In genomic region chr2:119759451-119760236, GRCh38 we compare ENCODE assay signal across 8 cellular contexts. TPM values are rescaled to one million over a fixed set of nuclear protein-coding genes. Genes with fewer than 3 reads are reported as not detected.
DNase-seq lines count a peak whose midpoint lies in the region; ATAC-seq and TF ChIP-seq lines count a peak whose summit lies in the region.

A gene with protein sequence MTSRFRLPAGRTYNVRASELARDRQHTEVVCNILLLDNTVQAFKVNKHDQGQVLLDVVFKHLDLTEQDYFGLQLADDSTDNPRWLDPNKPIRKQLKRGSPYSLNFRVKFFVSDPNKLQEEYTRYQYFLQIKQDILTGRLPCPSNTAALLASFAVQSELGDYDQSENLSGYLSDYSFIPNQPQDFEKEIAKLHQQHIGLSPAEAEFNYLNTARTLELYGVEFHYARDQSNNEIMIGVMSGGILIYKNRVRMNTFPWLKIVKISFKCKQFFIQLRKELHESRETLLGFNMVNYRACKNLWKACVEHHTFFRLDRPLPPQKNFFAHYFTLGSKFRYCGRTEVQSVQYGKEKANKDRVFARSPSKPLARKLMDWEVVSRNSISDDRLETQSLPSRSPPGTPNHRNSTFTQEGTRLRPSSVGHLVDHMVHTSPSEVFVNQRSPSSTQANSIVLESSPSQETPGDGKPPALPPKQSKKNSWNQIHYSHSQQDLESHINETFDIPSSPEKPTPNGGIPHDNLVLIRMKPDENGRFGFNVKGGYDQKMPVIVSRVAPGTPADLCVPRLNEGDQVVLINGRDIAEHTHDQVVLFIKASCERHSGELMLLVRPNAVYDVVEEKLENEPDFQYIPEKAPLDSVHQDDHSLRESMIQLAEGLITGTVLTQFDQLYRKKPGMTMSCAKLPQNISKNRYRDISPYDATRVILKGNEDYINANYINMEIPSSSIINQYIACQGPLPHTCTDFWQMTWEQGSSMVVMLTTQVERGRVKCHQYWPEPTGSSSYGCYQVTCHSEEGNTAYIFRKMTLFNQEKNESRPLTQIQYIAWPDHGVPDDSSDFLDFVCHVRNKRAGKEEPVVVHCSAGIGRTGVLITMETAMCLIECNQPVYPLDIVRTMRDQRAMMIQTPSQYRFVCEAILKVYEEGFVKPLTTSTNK (plus strand): TSS chr2:119759922. CDS start chr2:119809854, 49,932 bp downstream.

- H3K27ac ChIP-seq in CD8-positive, alpha-beta memory T cell (ENCODE audit: low read depth, low read length), result peak within 1 kb of the TSS; percentile 88
- H3K27ac ChIP-seq in lower lobe of right lung, result peak within 1 kb of the TSS; percentile 90

- TF ChIP-seq CTCF in lower lobe of right lung (IDR thresholded peaks at IDR 0.05), result no peak

- peak within 1 kb of the TSS; percentile 79 to 96 (median 88) for H3K27ac Mint-ChIP-seq in CD8-positive, alpha-beta memory T cell

- H3K4me1 Mint-ChIP-seq in CD8-positive, alpha-beta memory T cell, result peaks cover 40 to 62% (median 52%) of the 10 kb centered on the region in 3 donors

- H3K9me3 ChIP-seq in CD8-positive, alpha-beta memory T cell (ENCODE audit: low read length), result no peaks in the 10 kb centered on the region
- H3K9me3 ChIP-seq in lower lobe of right lung, result no peaks in the 10 kb centered on the region

- H3K27me3 Mint-ChIP-seq in CD8-positive, alpha-beta memory T cell, result peaks cover 0 to under 1% of the 10 kb centered on the region in 2 donors

- peaks cover 0 to 6% (median 0%) of the 10 kb centered on the region in 3 donors for H3K36me3 Mint-ChIP-seq in CD8-positive, alpha-beta memory T cell

- H3K4me3 Mint-ChIP-seq in CD8-positive, alpha-beta memory T cell, result peak within 1 kb of the TSS; percentile 91 to 99 (median 96)

- no peaks in the 10 kb centered on the region for H3K9me3 Mint-ChIP-seq in CD8-positive, alpha-beta memory T cell

- H3K4me3 ChIP-seq in CD8-positive, alpha-beta memory T cell (ENCODE audit: low read length), result peak within 1 kb of the TSS; percentile 86
- H3K4me3 ChIP-seq in lower lobe of right lung, result peak within 1 kb of the TSS; percentile 84

- CTCF ChIA-PET in CD8-positive, alpha-beta memory T cell (lab: Charles Lee), result interaction anchor here (0.7 to 2.7 kb wide), 4 partner anchors 9 to 418 kb away, joined by 3 to 10 read pairs (median 8); no protein-coding TSS in a partner anchor

- peaks cover 43% of the 10 kb centered on the region for H3K4me1 ChIP-seq in CD8-positive, alpha-beta memory T cell (ENCODE audit: insufficient read depth, low read length)
- H3K4me1 ChIP-seq in lower lobe of right lung, result peaks cover 25% of the 10 kb centered on the region

- DNase-seq in CD8-positive, alpha-beta memory T cell, result peak; percentile 94 to 99 (median 96)
- DNase-seq in HS-5 (ENCODE audit: low read depth) (peak; percentile 94), lower lobe of right lung (peak; percentile 98)
- peak; percentile 99 for DNase-seq in NK-92 treated with Interleukin-12 subunit alpha and Interleukin-12 subunit beta, amount 100 ng/mL, for 24 hours (lab: John Stamatoyannopoulos, UW)
- peak; percentile 94 for DNase-seq in activated CD8-positive, alpha-beta memory T cell treated with anti-CD3 and anti-CD28 coated beads for 24 hours
- peak; percentile 94 for DNase-seq in effector CD4-positive, alpha-beta T cell
- DNase-seq in stimulated activated CD4-positive, alpha-beta T cell treated with anti-CD3 and anti-CD28 coated beads, TNF-alpha, amount 100 ng/mL, for 24 hours (ENCODE audit: low read depth in 3 of 3), result peak; percentile 84 to 94 (median 88)

- peak; percentile 97 for ATAC-seq in GM19468 (IDR thresholded peaks at IDR 0.05; ENCODE audit: extremely low read depth, unreplicated experiment)
- peak; percentile 98 to 99 for ATAC-seq in lower lobe of right lung

- POLR2A ChIA-PET in CD8-positive, alpha-beta memory T cell (lab: Charles Lee), result interaction anchor here (0.6 to 2.4 kb wide), 10 partner anchors 9 to 497 kb away, joined by 3 to 15 read pairs (median 5); partner anchors contain the start of genes RALB and TMEM177

- intact Hi-C loops in lower lobe of right lung (cut with DNase I), result loop anchor here (10.0 kb wide), 1 partner anchor 65 kb away; no protein-coding TSS in a partner anchor

- no peaks in the 10 kb centered on the region for H3K27me3 ChIP-seq in CD8-positive, alpha-beta memory T cell (ENCODE audit: insufficient read depth, low read length, poor library complexity, severe bottlenecking)
- no peaks in the 10 kb centered on the region for H3K27me3 ChIP-seq in lower lobe of right lung (ENCODE audit: low read depth)

- no peaks in the 10 kb centered on the region for H3K36me3 ChIP-seq in CD8-positive, alpha-beta memory T cell (ENCODE audit: insufficient read depth, low read length)
- H3K36me3 ChIP-seq in lower lobe of right lung, result no peaks in the 10 kb centered on the region

RNA-seq across cellular contexts. Expression of the gene that starts here (rescaled TPM):
- 10 to 100 TPM; 29.0 to 34.2 TPM for total RNA-seq in CD8-positive, alpha-beta memory T cell
- 161 TPM for polyA plus RNA-seq in CD8-positive, alpha-beta memory T cell
- 44.5 TPM for total RNA-seq in lower lobe of right lung

Comparison
In these comparisons a context has a peak if more than half of its experiments do, and no peak if none do; other contexts are left out.
1. Peak in every context shown above with its lines: DNase-seq, ATAC-seq, H3K4me3 ChIP-seq and H3K27ac ChIP-seq.